ENCODE assay signal across 1 cellular context in genomic region chr20:48839518-48839917, GRCh38.
TF ChIP-seq lines count a peak whose summit lies in the region.

No MANE protein-coding gene starts in this region.

TF ChIP-seq in WTC11, 78 proteins besides CTCF, POLR2A, EP300 and RAD21 (continued from another document):
- TF ChIP-seq GABPB1 (CRISPR knock-in tag; IDR thresholded peaks at IDR 0.05) (no peak), SMAD4 (CRISPR knock-in tag; IDR thresholded peaks at IDR 0.05) (no peak), NR1H2 (CRISPR knock-in tag; IDR thresholded peaks at IDR 0.05) (no peak), SP1 (CRISPR knock-in tag; conservative IDR thresholded peaks at IDR 0.05) (0 out of 2 replicates have a peak, but pooled peaks have one; percentile 20), PRRX2 (CRISPR knock-in tag; IDR thresholded peaks at IDR 0.05) (no peak)
